ENCODE assay signal across 8 cellular contexts in the genomic region with DNA sequence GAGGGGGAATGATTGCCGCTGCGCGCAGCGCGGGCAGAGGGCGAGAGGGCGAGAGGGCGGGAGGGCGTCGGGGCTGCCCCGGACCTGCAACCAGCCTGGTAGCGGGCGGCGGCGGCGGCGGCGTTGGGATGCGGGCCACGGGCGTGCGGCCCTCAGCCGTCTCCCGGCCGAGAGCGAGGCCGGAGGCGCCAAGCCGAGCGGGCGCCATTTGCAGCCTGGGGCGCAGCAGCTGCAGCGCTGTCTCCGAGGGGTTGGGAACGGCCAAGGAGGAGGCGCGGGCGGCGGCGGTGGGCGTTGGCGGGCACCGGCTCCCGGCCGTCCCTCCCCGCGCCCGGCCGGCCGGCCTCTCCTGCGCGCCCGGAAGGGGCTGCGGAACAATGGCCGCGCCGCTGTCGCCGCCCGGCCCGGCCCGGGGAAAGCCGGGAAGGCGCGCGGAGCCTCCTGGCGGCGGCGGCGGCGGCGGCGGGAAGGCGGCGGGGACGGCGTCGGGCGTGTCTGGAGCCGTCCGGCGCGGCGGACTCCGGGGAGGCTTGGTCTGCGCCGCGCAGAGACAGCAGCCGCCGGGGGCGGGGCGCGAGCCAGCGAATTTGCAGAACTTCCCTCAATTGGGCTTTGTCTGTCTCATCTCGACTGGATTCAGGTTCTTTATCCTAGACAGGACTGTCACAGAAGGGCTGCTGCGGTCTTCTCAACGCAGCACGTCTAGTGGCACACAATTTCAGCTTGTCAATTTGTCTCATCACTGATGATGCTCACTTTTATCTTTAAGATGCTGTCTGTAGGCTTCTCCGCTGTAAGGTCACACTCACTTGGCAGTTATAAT. TPM values are rescaled to one million over a fixed set of nuclear protein-coding genes. Genes with fewer than 3 reads are reported as not detected.
DNase-seq lines count a peak whose midpoint lies in the region; ATAC-seq and TF ChIP-seq lines count a peak whose summit lies in the region.

No MANE protein-coding gene starts in this region.

- intact Hi-C loops in activated T-helper 2 cell treated with anti-CD3 and anti-CD28 coated beads, Interferon-gamma antibody, Interleukin-2, Interleukin-4, amounts not matched to agents 10 μg/mL and 5 μg/mL and 100 μg/mL, durations not matched to agents 14 hours and 24 hours and 36 hours (cut with micrococcal nuclease): no loop called here

- H3K9me3 Mint-ChIP-seq in activated T-helper 2 cell treated with anti-CD3 and anti-CD28 coated beads, Interferon-gamma antibody, Interleukin-2, Interleukin-4, amounts not matched to agents 10 μg/mL and 5 μg/mL and 100 μg/mL, durations not matched to agents 14 hours and 24 hours and 36 hours: no peaks in the 10 kb centered on the region
- no peaks in the 10 kb centered on the region for H3K9me3 Mint-ChIP-seq in natural killer cell treated with Interleukin-12 subunit alpha and Interleukin-12 subunit beta and Interleukin-15 and Interleukin-18, amount 100 ng/mL, for 72 hours
- H3K9me3 Mint-ChIP-seq in type B pancreatic cell: no peaks in the 10 kb centered on the region

- DNase-seq in ELF-1 (ENCODE audit: low read depth, low spot score): peak; percentile 73
- peak; percentile 60 for DNase-seq in NCI-H526 treated with DMSO at 0.1 percent for 48 hours (lab: John Stamatoyannopoulos, UW)
- peak; percentile 10 for DNase-seq in activated T-helper 2 cell treated with anti-CD3 and anti-CD28 coated beads, Interferon-gamma antibody, Interleukin-2, Interleukin-4, amounts not matched to agents 10 μg/mL and 5 μg/mL and 100 μg/mL, durations not matched to agents 14 hours and 24 hours and 36 hours (ENCODE audit: low spot score)
- DNase-seq in foreskin keratinocyte: peak in 1 of 2 donors; percentile 36
- peak; percentile 64 for DNase-seq in natural killer cell treated with Interleukin-12 subunit alpha and Interleukin-12 subunit beta and Interleukin-15 and Interleukin-18, amount 100 ng/mL, for 72 hours (ENCODE audit: low spot score)
- DNase-seq in type B pancreatic cell (ENCODE audit: extremely low spot score, unreplicated experiment): peak; percentile 74

- peak overlapping the region; percentile 62 for H3K4me3 Mint-ChIP-seq in activated T-helper 2 cell treated with anti-CD3 and anti-CD28 coated beads, Interferon-gamma antibody, Interleukin-2, Interleukin-4, amounts not matched to agents 10 μg/mL and 5 μg/mL and 100 μg/mL, durations not matched to agents 14 hours and 24 hours and 36 hours (ENCODE audit: low read depth)
- H3K4me3 Mint-ChIP-seq in natural killer cell treated with Interleukin-12 subunit alpha and Interleukin-12 subunit beta and Interleukin-15 and Interleukin-18, amount 100 ng/mL, for 72 hours: peak overlapping the region; percentile 63
- H3K4me3 Mint-ChIP-seq in type B pancreatic cell: peak overlapping the region; percentile 91

- ATAC-seq in HG03045 (IDR thresholded peaks at IDR 0.05; ENCODE audit: unreplicated experiment) (peak; percentile 43), foreskin keratinocyte (peak; percentile 88), HG03521 (IDR thresholded peaks at IDR 0.05; ENCODE audit: unreplicated experiment) (no peak)
- ATAC-seq in natural killer cell treated with Interleukin-12 subunit alpha and Interleukin-12 subunit beta and Interleukin-15 and Interleukin-18, amount 100 ng/mL, for 72 hours: peak; percentile 81 to 82

- TF ChIP-seq CTCF in foreskin keratinocyte (conservative IDR thresholded peaks at IDR 0.05): peak; percentile 51
- no peak for TF ChIP-seq CTCF in type B pancreatic cell (conservative IDR thresholded peaks at IDR 0.05)

- no peaks in the 10 kb centered on the region for H3K4me1 ChIP-seq in foreskin keratinocyte

- peaks cover 45% of the 10 kb centered on the region for H3K27me3 Mint-ChIP-seq in activated T-helper 2 cell treated with anti-CD3 and anti-CD28 coated beads, Interferon-gamma antibody, Interleukin-2, Interleukin-4, amounts not matched to agents 10 μg/mL and 5 μg/mL and 100 μg/mL, durations not matched to agents 14 hours and 24 hours and 36 hours (ENCODE audit: low read depth)
- peaks cover 30 to 37% of the 10 kb centered on the region in 2 donors for H3K27me3 Mint-ChIP-seq in natural killer cell treated with Interleukin-12 subunit alpha and Interleukin-12 subunit beta and Interleukin-15 and Interleukin-18, amount 100 ng/mL, for 72 hours
- H3K27me3 Mint-ChIP-seq in type B pancreatic cell: no peaks in the 10 kb centered on the region

- peaks cover 7% of the 10 kb centered on the region for H3K4me1 Mint-ChIP-seq in activated T-helper 2 cell treated with anti-CD3 and anti-CD28 coated beads, Interferon-gamma antibody, Interleukin-2, Interleukin-4, amounts not matched to agents 10 μg/mL and 5 μg/mL and 100 μg/mL, durations not matched to agents 14 hours and 24 hours and 36 hours (ENCODE audit: low read depth)
- peaks cover 0 to 5% of the 10 kb centered on the region in 2 donors for H3K4me1 Mint-ChIP-seq in natural killer cell treated with Interleukin-12 subunit alpha and Interleukin-12 subunit beta and Interleukin-15 and Interleukin-18, amount 100 ng/mL, for 72 hours (ENCODE audit: low read depth in 2 of 2)
- peaks cover 14% of the 10 kb centered on the region for H3K4me1 Mint-ChIP-seq in type B pancreatic cell (ENCODE audit: unreplicated experiment)

- H3K27ac Mint-ChIP-seq in activated T-helper 2 cell treated with anti-CD3 and anti-CD28 coated beads, Interferon-gamma antibody, Interleukin-2, Interleukin-4, amounts not matched to agents 10 μg/mL and 5 μg/mL and 100 μg/mL, durations not matched to agents 14 hours and 24 hours and 36 hours: no peak overlapping the region
- no peak overlapping the region for H3K27ac Mint-ChIP-seq in natural killer cell treated with Interleukin-12 subunit alpha and Interleukin-12 subunit beta and Interleukin-15 and Interleukin-18, amount 100 ng/mL, for 72 hours
- peak overlapping the region; percentile 83 for H3K27ac Mint-ChIP-seq in type B pancreatic cell

- peak overlapping the region; percentile 46 for H3K27ac ChIP-seq in foreskin keratinocyte

- H3K36me3 Mint-ChIP-seq in activated T-helper 2 cell treated with anti-CD3 and anti-CD28 coated beads, Interferon-gamma antibody, Interleukin-2, Interleukin-4, amounts not matched to agents 10 μg/mL and 5 μg/mL and 100 μg/mL, durations not matched to agents 14 hours and 24 hours and 36 hours (ENCODE audit: low read depth): no peaks in the 10 kb centered on the region
- no peaks in the 10 kb centered on the region for H3K36me3 Mint-ChIP-seq in natural killer cell treated with Interleukin-12 subunit alpha and Interleukin-12 subunit beta and Interleukin-15 and Interleukin-18, amount 100 ng/mL, for 72 hours
- H3K36me3 Mint-ChIP-seq in type B pancreatic cell: no peaks in the 10 kb centered on the region

- H3K27me3 ChIP-seq in foreskin keratinocyte: no peaks in the 10 kb centered on the region

RNA-seq across cellular contexts. Expression of a gene that starts 35.7 kb away (rescaled TPM):
- total RNA-seq in activated T-helper 2 cell treated with anti-CD3 and anti-CD28 coated beads, Interferon-gamma antibody, Interleukin-2, Interleukin-4, amounts not matched to agents 10 μg/mL and 5 μg/mL and 100 μg/mL, durations not matched to agents 14 hours and 24 hours and 36 hours: 0.02 TPM in 1 of 2 replicates, not detected in the other
- total RNA-seq in foreskin keratinocyte: under 0.01 TPM in 2 replicates
- polyA plus RNA-seq in foreskin keratinocyte: 0.01 TPM in 1 of 2 replicates, not detected in the other
- total RNA-seq in natural killer cell treated with Interleukin-12 subunit alpha and Interleukin-12 subunit beta and Interleukin-15 and Interleukin-18, amount 100 ng/mL, for 72 hours: not detected
- 0.74 and 1.9 TPM in 2 replicates for total RNA-seq in type B pancreatic cell (ENCODE audit: low replicate concordance)

RNA-seq across cellular contexts. Expression of a gene that starts 38.6 kb away (rescaled TPM):
- total RNA-seq in activated T-helper 2 cell treated with anti-CD3 and anti-CD28 coated beads, Interferon-gamma antibody, Interleukin-2, Interleukin-4, amounts not matched to agents 10 μg/mL and 5 μg/mL and 100 μg/mL, durations not matched to agents 14 hours and 24 hours and 36 hours: 0.90 and 0.96 TPM in 2 replicates
- total RNA-seq in foreskin keratinocyte: 5.7 and 6.9 TPM in 2 replicates
- 2.3 TPM in 2 replicates for polyA plus RNA-seq in foreskin keratinocyte
- total RNA-seq in natural killer cell treated with Interleukin-12 subunit alpha and Interleukin-12 subunit beta and Interleukin-15 and Interleukin-18, amount 100 ng/mL, for 72 hours: under 1 TPM; 0.22 to 0.26 TPM
- total RNA-seq in type B pancreatic cell (ENCODE audit: low replicate concordance): 5.4 and 9.5 TPM in 2 replicates
